Comparison of ENCODE assay signal across 1 cellular context in the genomic region with DNA sequence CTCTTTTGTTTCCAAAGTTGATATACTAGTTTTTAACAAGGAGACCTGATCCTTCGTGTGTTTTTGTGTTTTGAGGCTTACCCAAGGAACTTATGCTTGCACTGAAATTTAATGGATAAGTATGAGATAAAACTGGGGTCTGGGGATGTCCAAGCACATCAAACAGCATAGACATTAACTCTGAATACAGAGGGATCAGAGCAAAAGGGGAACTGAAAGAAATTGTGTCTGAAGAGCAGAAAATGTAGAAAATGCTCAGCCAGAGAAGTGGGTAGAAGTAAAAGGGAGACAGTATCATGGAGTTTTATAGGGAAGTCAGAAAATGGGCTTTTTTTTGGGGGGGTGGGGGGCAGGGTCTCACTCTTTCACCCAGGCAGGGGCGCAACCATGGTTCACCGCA.
TF ChIP-seq lines count a peak whose summit lies in the region.

No MANE protein-coding gene starts in this region.

TF ChIP-seq in GM23338, 12 proteins besides CTCF, POLR2A, EP300 and RAD21 (continued from another document):
- TF ChIP-seq, protein P1, sequence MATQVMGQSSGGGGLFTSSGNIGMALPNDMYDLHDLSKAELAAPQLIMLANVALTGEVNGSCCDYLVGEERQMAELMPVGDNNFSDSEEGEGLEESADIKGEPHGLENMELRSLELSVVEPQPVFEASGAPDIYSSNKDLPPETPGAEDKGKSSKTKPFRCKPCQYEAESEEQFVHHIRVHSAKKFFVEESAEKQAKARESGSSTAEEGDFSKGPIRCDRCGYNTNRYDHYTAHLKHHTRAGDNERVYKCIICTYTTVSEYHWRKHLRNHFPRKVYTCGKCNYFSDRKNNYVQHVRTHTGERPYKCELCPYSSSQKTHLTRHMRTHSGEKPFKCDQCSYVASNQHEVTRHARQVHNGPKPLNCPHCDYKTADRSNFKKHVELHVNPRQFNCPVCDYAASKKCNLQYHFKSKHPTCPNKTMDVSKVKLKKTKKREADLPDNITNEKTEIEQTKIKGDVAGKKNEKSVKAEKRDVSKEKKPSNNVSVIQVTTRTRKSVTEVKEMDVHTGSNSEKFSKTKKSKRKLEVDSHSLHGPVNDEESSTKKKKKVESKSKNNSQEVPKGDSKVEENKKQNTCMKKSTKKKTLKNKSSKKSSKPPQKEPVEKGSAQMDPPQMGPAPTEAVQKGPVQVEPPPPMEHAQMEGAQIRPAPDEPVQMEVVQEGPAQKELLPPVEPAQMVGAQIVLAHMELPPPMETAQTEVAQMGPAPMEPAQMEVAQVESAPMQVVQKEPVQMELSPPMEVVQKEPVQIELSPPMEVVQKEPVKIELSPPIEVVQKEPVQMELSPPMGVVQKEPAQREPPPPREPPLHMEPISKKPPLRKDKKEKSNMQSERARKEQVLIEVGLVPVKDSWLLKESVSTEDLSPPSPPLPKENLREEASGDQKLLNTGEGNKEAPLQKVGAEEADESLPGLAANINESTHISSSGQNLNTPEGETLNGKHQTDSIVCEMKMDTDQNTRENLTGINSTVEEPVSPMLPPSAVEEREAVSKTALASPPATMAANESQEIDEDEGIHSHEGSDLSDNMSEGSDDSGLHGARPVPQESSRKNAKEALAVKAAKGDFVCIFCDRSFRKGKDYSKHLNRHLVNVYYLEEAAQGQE (IDR thresholded peaks at IDR 0.05; ENCODE audit: unreplicated experiment) = no peak
- TF ChIP-seq NANOG (IDR thresholded peaks at IDR 0.05; ENCODE audit: borderline replicate concordance) = no peak
- TF ChIP-seq EZH2phosphoT487 (IDR thresholded peaks at IDR 0.05; ENCODE audit: unreplicated experiment) = no peak
- TF ChIP-seq, protein P2, sequence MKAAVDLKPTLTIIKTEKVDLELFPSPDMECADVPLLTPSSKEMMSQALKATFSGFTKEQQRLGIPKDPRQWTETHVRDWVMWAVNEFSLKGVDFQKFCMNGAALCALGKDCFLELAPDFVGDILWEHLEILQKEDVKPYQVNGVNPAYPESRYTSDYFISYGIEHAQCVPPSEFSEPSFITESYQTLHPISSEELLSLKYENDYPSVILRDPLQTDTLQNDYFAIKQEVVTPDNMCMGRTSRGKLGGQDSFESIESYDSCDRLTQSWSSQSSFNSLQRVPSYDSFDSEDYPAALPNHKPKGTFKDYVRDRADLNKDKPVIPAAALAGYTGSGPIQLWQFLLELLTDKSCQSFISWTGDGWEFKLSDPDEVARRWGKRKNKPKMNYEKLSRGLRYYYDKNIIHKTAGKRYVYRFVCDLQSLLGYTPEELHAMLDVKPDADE (IDR thresholded peaks at IDR 0.05) = no peak
